23 cellular contexts compared by ENCODE assay signal in genomic region chr13:97341135-97341534, GRCh38.
DNase-seq lines count a peak whose midpoint lies in the region; ATAC-seq, FAIRE-seq and TF ChIP-seq lines count a peak whose summit lies in the region.
"Had no signal": no experiment of that assay in that cellular context is flagged by ENCODE, and none has a peak within 500 bp of the region (broad histone marks: within the 10 kb centered on the region; RNA-seq: fewer than 3 reads in every experiment).

No MANE protein-coding gene starts in this region.

- H3K4me3 Mint-ChIP-seq in T-helper 17 cell = no peak overlapping the region
- H3K4me3 Mint-ChIP-seq: activated naive CD8-positive, alpha-beta T cell treated with anti-CD3 and anti-CD28 coated beads for 36 hours had no signal

- DNase-seq in HEK293T (ENCODE audit: extremely low spot score) (no peak), T-helper 17 cell (no peak), SKM-1 (lab: John Stamatoyannopoulos, UW; ENCODE audit: unreplicated experiment) (no peak), RPMI8226 (no peak)
- DNase-seq in stimulated activated CD4-positive, alpha-beta T cell treated with anti-CD3 and anti-CD28 coated beads, Interleukin-4, amount 100 ng/mL, for 24 hours = no peak
- DNase-seq: ACHN; activated CD4-positive, alpha-beta T cell treated with anti-CD3 and anti-CD28 coated beads for 48 hours; activated naive CD8-positive, alpha-beta T cell treated with anti-CD3 and anti-CD28 coated beads for 36 hours; colonic mucosa; GOT3; head of caudate nucleus; left lung; NCI-H2107; NCI-H524 treated with DMSO at 0.1 percent for 48 hours; retina; stimulated activated CD4-positive, alpha-beta T cell treated with anti-CD3 and anti-CD28 coated beads, Interleukin-12 subunit alpha, Interleukin-12 subunit beta, amount 100 ng/mL, for 4 hours had no signal

- POLR2A ChIA-PET in HEK293T (lab: Yijun Ruan, JAX) = interaction anchor here (1.0 kb wide), 1 partner anchor 119 kb away, joined by 3 read pairs; the partner anchor contains the start of gene MBNL2

- H3K27ac Mint-ChIP-seq in T-helper 17 cell = peak overlapping the region; percentile 16
- H3K27ac Mint-ChIP-seq: activated naive CD8-positive, alpha-beta T cell treated with anti-CD3 and anti-CD28 coated beads for 36 hours had no signal

- ATAC-seq in T-helper 17 cell = no peak
- no peak for ATAC-seq in HG03280 (IDR thresholded peaks at IDR 0.05; ENCODE audit: unreplicated experiment)
- ATAC-seq: left lung, Right ventricle myocardium inferior had no signal

- peak; percentile 29 for FAIRE-seq in A204.1 (lab: Jason Lieb, UNC)
- FAIRE-seq: endometrium, GM12891 had no signal

- no peak overlapping the region for H3K4me3 ChIP-seq in muscle layer of duodenum (ENCODE audit: low read depth in 1 of 2, low read length in 2 of 2)
- H3K4me3 ChIP-seq: colonic mucosa, left lung had no signal

- peaks cover 7% of the 10 kb centered on the region for H3K4me1 Mint-ChIP-seq in T-helper 17 cell
- H3K4me1 Mint-ChIP-seq: activated naive CD8-positive, alpha-beta T cell treated with anti-CD3 and anti-CD28 coated beads for 36 hours had no signal

- H3K9me3 ChIP-seq in T-helper 17 cell (ENCODE audit: control insufficient read depth, low read length, poor library complexity, severe bottlenecking) (no peaks in the 10 kb centered on the region), muscle layer of duodenum (ENCODE audit: control insufficient read depth in 1 of 2, low read length in 2 of 2) (no peaks in the 10 kb centered on the region)
- H3K9me3 ChIP-seq: colonic mucosa, left lung had no signal

- H3K27me3 Mint-ChIP-seq in T-helper 17 cell = no peaks in the 10 kb centered on the region
- H3K27me3 Mint-ChIP-seq: activated naive CD8-positive, alpha-beta T cell treated with anti-CD3 and anti-CD28 coated beads for 36 hours had no signal

- no peaks in the 10 kb centered on the region for H3K27me3 ChIP-seq in muscle layer of duodenum (ENCODE audit: low read depth, low read length)
- H3K27me3 ChIP-seq: colonic mucosa, left lung had no signal

- CTCF ChIA-PET in HEK293T (lab: Yijun Ruan, JAX) = no interaction called here

- peaks cover 0 to 15% of the 10 kb centered on the region in 2 donors for H3K36me3 ChIP-seq in muscle layer of duodenum (ENCODE audit: control insufficient read depth in 1 of 2, insufficient read depth in 2 of 2, low read length in 2 of 2)
- H3K36me3 ChIP-seq: colonic mucosa had no signal

- peaks cover 8% of the 10 kb centered on the region for H3K36me3 Mint-ChIP-seq in T-helper 17 cell (ENCODE audit: low read depth)

- peaks cover 8 to 44% of the 10 kb centered on the region in 2 donors for H3K4me1 ChIP-seq in muscle layer of duodenum (ENCODE audit: control insufficient read depth in 1 of 2, insufficient read depth in 2 of 2, low read length in 2 of 2)
- H3K4me1 ChIP-seq: colonic mucosa had no signal

- H3K27ac ChIP-seq in muscle layer of duodenum (ENCODE audit: low read length) = peak overlapping the region; percentile 24
- H3K27ac ChIP-seq: C4-2B, left lung had no signal

TF ChIP-seq in HEK293T, 16 proteins besides CTCF, POLR2A, EP300 and RAD21:
- TF ChIP-seq, protein P1, sequence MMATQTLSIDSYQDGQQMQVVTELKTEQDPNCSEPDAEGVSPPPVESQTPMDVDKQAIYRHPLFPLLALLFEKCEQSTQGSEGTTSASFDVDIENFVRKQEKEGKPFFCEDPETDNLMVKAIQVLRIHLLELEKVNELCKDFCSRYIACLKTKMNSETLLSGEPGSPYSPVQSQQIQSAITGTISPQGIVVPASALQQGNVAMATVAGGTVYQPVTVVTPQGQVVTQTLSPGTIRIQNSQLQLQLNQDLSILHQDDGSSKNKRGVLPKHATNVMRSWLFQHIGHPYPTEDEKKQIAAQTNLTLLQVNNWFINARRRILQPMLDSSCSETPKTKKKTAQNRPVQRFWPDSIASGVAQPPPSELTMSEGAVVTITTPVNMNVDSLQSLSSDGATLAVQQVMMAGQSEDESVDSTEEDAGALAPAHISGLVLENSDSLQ (IDR thresholded peaks at IDR 0.05) = peak; percentile 50
- no peak for TF ChIP-seq CTBP1 (IDR thresholded peaks at IDR 0.05; ENCODE audit: borderline replicate concordance)
